12 cellular contexts compared by ENCODE assay signal in the genomic region with DNA sequence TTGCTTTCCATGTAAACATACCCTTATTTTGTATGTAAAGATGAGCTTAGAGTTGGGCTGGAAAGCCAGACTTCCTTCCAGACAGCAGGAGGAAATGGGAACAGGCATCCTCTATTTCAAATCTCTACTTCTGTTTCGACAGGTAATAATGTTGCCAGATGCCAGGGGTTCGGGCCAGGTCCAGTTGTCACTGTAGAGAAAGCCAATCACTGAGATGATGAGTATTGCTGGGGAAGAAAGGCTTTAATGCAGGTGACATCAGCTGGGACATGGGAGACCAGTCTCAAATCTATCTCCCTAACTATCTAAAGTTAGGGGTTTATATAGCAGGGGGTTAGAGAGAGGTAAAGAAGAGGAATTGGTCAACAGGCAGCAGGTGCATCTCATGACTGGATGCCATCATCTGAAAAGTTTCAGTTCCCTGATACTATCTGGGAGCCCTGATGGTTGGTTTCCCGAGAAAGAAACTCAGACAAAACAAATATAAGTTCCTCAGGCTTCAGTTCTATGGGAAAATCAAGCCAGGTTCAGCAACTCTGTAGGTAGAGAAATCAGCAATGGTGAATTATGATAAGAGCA. TPM values are rescaled to one million over a fixed set of nuclear protein-coding genes. Genes with fewer than 3 reads are reported as not detected.
DNase-seq lines count a peak whose midpoint lies in the region; ATAC-seq, FAIRE-seq and TF ChIP-seq lines count a peak whose summit lies in the region.
"Had no signal": no experiment of that assay in that cellular context is flagged by ENCODE, and none has a peak within 500 bp of the region (broad histone marks: within the 10 kb centered on the region; RNA-seq: fewer than 3 reads in every experiment).

No MANE protein-coding gene starts in this region.

- RAD21 ChIA-PET in GM12878 (lab: Charles Lee; ENCODE audit: unreplicated experiment) = interaction anchor here (0.6 to 1.3 kb wide), 5 partner anchors 10 to 292 kb away, joined by 3 to 13 read pairs (median 5); no protein-coding TSS in a partner anchor

- TF ChIP-seq EP300 in GM12878 (IDR thresholded peaks at IDR 0.05; ENCODE audit: borderline replicate concordance in 1 of 2, control insufficient read depth in 1 of 2, low read depth in 2 of 2, low read length in 2 of 2) = no peak

- intact Hi-C loops in GM12878 (cut with micrococcal nuclease; ENCODE audit: unreplicated experiment) (loop anchor here (1.0 to 10.0 kb wide), 4 partner anchors 44 to 449 kb away; no protein-coding TSS in a partner anchor), Right ventricle myocardium inferior (cut with DNase I) (loop anchor here (1.0 kb wide), 1 partner anchor 292 kb away; no protein-coding TSS in a partner anchor)

- CTCF ChIA-PET in GM12878 (lab: Yijun Ruan, JAX) = interaction anchor here (0.8 to 4.0 kb wide), 22 partner anchors 8 to 451 kb away, joined by 3 to 56 read pairs (median 4); no protein-coding TSS in a partner anchor

- no peak overlapping the region for H3K9ac ChIP-seq in GM12878 (ENCODE audit: control insufficient read depth, insufficient read depth, low read length)

- H3K36me3 ChIP-seq in DOHH2 (ENCODE audit: control insufficient read depth, low read length) (no peaks in the 10 kb centered on the region), GM12878 (ENCODE audit: control insufficient read depth in 2 of 2, insufficient read depth in 2 of 2, low read length in 1 of 2) (no peaks in the 10 kb centered on the region)
- H3K36me3 ChIP-seq: breast epithelium, vagina had no signal

- no TSS peak for BruUV-seq in GM12878 (replicated peaks; lab: Mats Ljungman, UMichigan)

- in situ Hi-C loops in GM12878 (cut with MboI) = no loop called here

- H2AFZ ChIP-seq in GM12878 (ENCODE audit: control insufficient read depth, low read depth, low read length) = no peak overlapping the region

- ATAC-seq in GM21423 (IDR thresholded peaks at IDR 0.05; ENCODE audit: unreplicated experiment) (peak; percentile 70), HG03175 (IDR thresholded peaks at IDR 0.05; ENCODE audit: unreplicated experiment) (peak; percentile 56), GM12878 (peak; percentile 87), Right ventricle myocardium inferior (no peak), HG02763 (IDR thresholded peaks at IDR 0.05; ENCODE audit: unreplicated experiment) (no peak)

- FAIRE-seq in GM12878 (lab: Jason Lieb, UNC) = peak; percentile 61
- FAIRE-seq: A549 had no signal

- no peaks in the 10 kb centered on the region for H4K20me1 ChIP-seq in DOHH2 (ENCODE audit: control insufficient read depth, insufficient read depth, low read depth, low read length)
- H4K20me1 ChIP-seq in GM12878 (ENCODE audit: control insufficient read depth, insufficient read depth) = no peaks in the 10 kb centered on the region

- no peak overlapping the region for H3K27ac ChIP-seq in DOHH2 (ENCODE audit: low read depth, low read length)
- no peak overlapping the region for H3K27ac ChIP-seq in GM12878 (ENCODE audit: control insufficient read depth, insufficient read depth)
- H3K27ac ChIP-seq: breast epithelium, vagina had no signal

- SMC1A ChIA-PET in GM12878 (lab: Charles Lee; ENCODE audit: uncharacterized antibody, unreplicated experiment) = interaction anchor here (1.0 to 3.0 kb wide), 7 partner anchors 42 to 821 kb away, joined by 3 to 16 read pairs (median 3); no protein-coding TSS in a partner anchor

- H3K79me2 ChIP-seq in DOHH2 (ENCODE audit: control insufficient read depth, low read length) = no peaks in the 10 kb centered on the region
- no peaks in the 10 kb centered on the region for H3K79me2 ChIP-seq in GM12878 (ENCODE audit: control insufficient read depth, insufficient read depth, low read length)

- H3K9me3 ChIP-seq in DOHH2 (ENCODE audit: control insufficient read depth, insufficient read depth, low read length) (no peaks in the 10 kb centered on the region), GM12878 (replicated peaks; ENCODE audit: control insufficient read depth, insufficient read depth, low read length) (no peaks in the 10 kb centered on the region)
- H3K9me3 ChIP-seq: A549, breast epithelium, vagina had no signal

- POLR2A ChIA-PET in GM12878 (lab: Charles Lee) = interaction anchor here (0.6 kb wide), 2 partner anchors 398 to 1068 kb away, joined by 4 to 12 read pairs; no protein-coding TSS in a partner anchor

- no peak for TF ChIP-seq CTCF in DOHH2 (IDR thresholded peaks at IDR 0.05; ENCODE audit: low read depth, low read length, poor library complexity, severe bottlenecking)
- TF ChIP-seq CTCF in GM12878 (IDR thresholded peaks at IDR 0.05 in 2 of 3, conservative IDR thresholded peaks at IDR 0.05 in 1 of 3; ENCODE audit: control insufficient read depth in 2 of 3, extremely low read depth in 1 of 3, insufficient read depth in 1 of 3, low read depth in 3 of 3, low read length in 3 of 3) = no peak

- H3K9me2 ChIP-seq in DOHH2 (replicated peaks; ENCODE audit: control insufficient read depth, low read length) = no peaks in the 10 kb centered on the region

- TF ChIP-seq RAD21 in GM12878 (IDR thresholded peaks at IDR 0.05; ENCODE audit: insufficient read depth, low read depth, low read length) = no peak

- H3K4me3 ChIP-seq in DOHH2 (ENCODE audit: low read length) (no peak overlapping the region), GM12878 (no peak overlapping the region)
- H3K4me3 ChIP-seq: A549, breast epithelium, vagina had no signal

- H3K4me1 ChIP-seq in DOHH2 (ENCODE audit: control insufficient read depth, low read length) = peaks cover 12% of the 10 kb centered on the region
- H3K4me1 ChIP-seq in GM12878 (ENCODE audit: control insufficient read depth, insufficient read depth, low read length) = peaks cover 7% of the 10 kb centered on the region; the same call in 1 of the 2 replicates
- H3K4me1 ChIP-seq: breast epithelium, vagina had no signal

- no peaks in the 10 kb centered on the region for H3K27me3 ChIP-seq in DOHH2 (ENCODE audit: control insufficient read depth, low read length)
- H3K27me3 ChIP-seq in GM12878 (replicated peaks in 1 of 2; ENCODE audit: control insufficient read depth in 2 of 2, insufficient read depth in 2 of 2, low read length in 1 of 2) = peaks cover 0 to 2% of the 10 kb centered on the region in 2 experiments; a peak in 1 of 4 replicates
- H3K27me3 ChIP-seq: breast epithelium, vagina had no signal

- WGBS in GM12878 (ENCODE audit: insufficient coverage, insufficient replicate concordance, low lambda C conversion rate, missing lambda C conversion rate) = 49% methylated on average over 3 of the region's 3 CpGs

- H3K4me2 ChIP-seq in DOHH2 (ENCODE audit: low read length) (peak overlapping the region; percentile 12), GM12878 (ENCODE audit: control insufficient read depth, insufficient read depth) (0 out of 2 replicates have a peak overlapping the region, but pooled peaks have one; percentile 15)
- H3K4me2 ChIP-seq: A549 had no signal

- no peak for TF ChIP-seq POLR2A in GM12878 (IDR thresholded peaks at IDR 0.05; ENCODE audit: low read depth, low read length)

- no peaks in the 10 kb centered on the region for H3F3A ChIP-seq in DOHH2 (ENCODE audit: control insufficient read depth, insufficient read depth)

- no peak for DNase-seq in GM12878 (ENCODE audit: low read depth, low spot score)
- no peak for DNase-seq in Right ventricle myocardium inferior (ENCODE audit: missing footprints)
- no peak for DNase-seq in hypothalamus (lab: John Stamatoyannopoulos, UW)
- DNase-seq in NCI-H1092 (lab: John Stamatoyannopoulos, UW) = no peak
- DNase-seq: occipital lobe had no signal

TF ChIP-seq in GM12878, 131 proteins besides CTCF, POLR2A, EP300 and RAD21 (continues in another document):
- TF ChIP-seq, protein P1, sequence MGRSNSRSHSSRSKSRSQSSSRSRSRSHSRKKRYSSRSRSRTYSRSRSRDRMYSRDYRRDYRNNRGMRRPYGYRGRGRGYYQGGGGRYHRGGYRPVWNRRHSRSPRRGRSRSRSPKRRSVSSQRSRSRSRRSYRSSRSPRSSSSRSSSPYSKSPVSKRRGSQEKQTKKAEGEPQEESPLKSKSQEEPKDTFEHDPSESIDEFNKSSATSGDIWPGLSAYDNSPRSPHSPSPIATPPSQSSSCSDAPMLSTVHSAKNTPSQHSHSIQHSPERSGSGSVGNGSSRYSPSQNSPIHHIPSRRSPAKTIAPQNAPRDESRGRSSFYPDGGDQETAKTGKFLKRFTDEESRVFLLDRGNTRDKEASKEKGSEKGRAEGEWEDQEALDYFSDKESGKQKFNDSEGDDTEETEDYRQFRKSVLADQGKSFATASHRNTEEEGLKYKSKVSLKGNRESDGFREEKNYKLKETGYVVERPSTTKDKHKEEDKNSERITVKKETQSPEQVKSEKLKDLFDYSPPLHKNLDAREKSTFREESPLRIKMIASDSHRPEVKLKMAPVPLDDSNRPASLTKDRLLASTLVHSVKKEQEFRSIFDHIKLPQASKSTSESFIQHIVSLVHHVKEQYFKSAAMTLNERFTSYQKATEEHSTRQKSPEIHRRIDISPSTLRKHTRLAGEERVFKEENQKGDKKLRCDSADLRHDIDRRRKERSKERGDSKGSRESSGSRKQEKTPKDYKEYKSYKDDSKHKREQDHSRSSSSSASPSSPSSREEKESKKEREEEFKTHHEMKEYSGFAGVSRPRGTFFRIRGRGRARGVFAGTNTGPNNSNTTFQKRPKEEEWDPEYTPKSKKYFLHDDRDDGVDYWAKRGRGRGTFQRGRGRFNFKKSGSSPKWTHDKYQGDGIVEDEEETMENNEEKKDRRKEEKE (IDR thresholded peaks at IDR 0.05) = no peak
- TF ChIP-seq CBX5 (IDR thresholded peaks at IDR 0.05; ENCODE audit: low read depth) = no peak

RNA-seq across cellular contexts. Expression of a gene that starts 9.3 kb away (rescaled TPM):
- total RNA-seq in GM12878 (2013; cell fraction: nucleolus; rRNA removed) = 0.23 TPM in 1 of 2 replicates, not detected in the other
- 0.05 and 0.23 TPM in 2 replicates for total RNA-seq in GM12878 (2014; rRNA removed)
- 0.04 and 0.23 TPM in 2 replicates for total RNA-seq in GM12878 (2014; rRNA removed; fragmentation: Illumina TruSeq; extraction: Trizol)
- total RNA-seq in GM12878 (2021) = 0.29 and 0.36 TPM in 2 replicates
- polyA plus RNA-seq in GM12878 (2011; ENCODE audit: low read depth) = not detected
- polyA plus RNA-seq in GM12878 (2011; rRNA removed) = 0.14 TPM in 1 of 2 replicates, not detected in the other
- 0.02 TPM in 1 of 2 replicates, not detected in the other for polyA plus RNA-seq in GM12878 (2011; cell fraction: cytosol; rRNA removed)
- polyA plus RNA-seq in GM12878 (2011; cell fraction: nucleus; rRNA removed) = 0.06 and 0.13 TPM in 2 replicates
- 0.08 and 0.26 TPM in 2 replicates for polyA plus RNA-seq in GM12878 (2012)
- 0.03 TPM in 1 of 2 replicates, not detected in the other for polyA plus RNA-seq in GM12878 (2014; fragmentation: Illumina TruSeq; extraction: Trizol)
- polyA plus RNA-seq in GM12878 (2014; fragmentation: Nextera tagmentation; extraction: Ambion mirVana) = not detected
- 0.13 TPM in 1 of 2 replicates, not detected in the other for polyA plus RNA-seq in GM12878 (2014; rRNA removed)
- polyA plus RNA-seq in GM12878 (2016; fragmentation: Nextera tagmentation; extraction: Ambion mirVana) = not detected
- polyA minus RNA-seq in GM12878 (2011; rRNA and poly(A)+ RNA removed) = not detected in 2 replicates
- polyA minus RNA-seq in GM12878 (2011; cell fraction: cytosol; rRNA and poly(A)+ RNA removed) = 0.62 and 0.67 TPM in 2 replicates
- polyA minus RNA-seq in GM12878 (2011; cell fraction: nucleus; rRNA and poly(A)+ RNA removed) = 0.10 and 0.12 TPM in 2 replicates
- 7.0 TPM for total RNA-seq in Right ventricle myocardium inferior

Comparison
In these comparisons a context has a peak if more than half of its experiments do, and no peak if none do; other contexts are left out.
1. ATAC-seq: peak in GM21423 (single experiment), HG03175 (single experiment) and GM12878 (single experiment); none in Right ventricle myocardium inferior (single experiment) and HG02763 (single experiment).